ENCODE assay signal across 8 cellular contexts in genomic region chr5:24633705-24634325, GRCh38. TPM values are rescaled to one million over a fixed set of nuclear protein-coding genes. Genes with fewer than 3 reads are reported as not detected.
DNase-seq lines count a peak whose midpoint lies in the region; ATAC-seq and TF ChIP-seq lines count a peak whose summit lies in the region.

No MANE protein-coding gene starts in this region.

- POLR2A ChIA-PET in HEK293T (lab: Yijun Ruan, JAX) = no interaction called here
- POLR2A ChIA-PET in activated CD4-positive, alpha-beta T cell treated with anti-CD3 and anti-CD28 coated beads for 36 hours (lab: Charles Lee) = no interaction called here

- ATAC-seq in right lobe of liver (peak; percentile 67 to 73 (median 70)), GM19467 (IDR thresholded peaks at IDR 0.05; ENCODE audit: unreplicated experiment) (no peak)
- ATAC-seq in activated CD4-positive, alpha-beta T cell treated with anti-CD3 and anti-CD28 coated beads for 36 hours = no peak

- TF ChIP-seq POLR2A in right lobe of liver (IDR thresholded peaks at IDR 0.05) = no peak

- H3K4me1 ChIP-seq in right lobe of liver = no peaks in the 10 kb centered on the region

- peak; percentile 55 to 66 (median 66) for TF ChIP-seq CTCF in right lobe of liver (IDR thresholded peaks at IDR 0.05)

- no peaks in the 10 kb centered on the region for H3K27me3 Mint-ChIP-seq in activated CD4-positive, alpha-beta T cell treated with anti-CD3 and anti-CD28 coated beads for 36 hours

- 1% methylated on average over 4 of the region's 4 CpGs for WGBS in right lobe of liver (ENCODE audit: insufficient coverage, low coverage, low lambda C conversion rate, missing lambda C conversion rate)

- no peak overlapping the region for H3K4me3 Mint-ChIP-seq in activated CD4-positive, alpha-beta T cell treated with anti-CD3 and anti-CD28 coated beads for 36 hours

- intact Hi-C loops in right lobe of liver (cut with DNase I) = no loop called here
- intact Hi-C loops in activated CD4-positive, alpha-beta T cell treated with anti-CD3 and anti-CD28 coated beads for 36 hours (cut with DNase I, micrococcal nuclease) = loop anchor here in 1 of 2 experiments (10.0 kb wide), 1 partner anchor 1851 kb away; no protein-coding TSS in a partner anchor

- no peaks in the 10 kb centered on the region for H3K9me3 ChIP-seq in right lobe of liver

- H3K27ac ChIP-seq in right lobe of liver = no peak overlapping the region

- no peaks in the 10 kb centered on the region for H3K36me3 ChIP-seq in right lobe of liver

- no peaks in the 10 kb centered on the region for H3K27me3 ChIP-seq in right lobe of liver

- no peak overlapping the region for H3K27ac Mint-ChIP-seq in activated CD4-positive, alpha-beta T cell treated with anti-CD3 and anti-CD28 coated beads for 36 hours

- CTCF ChIA-PET in HEK293T (lab: Yijun Ruan, JAX) = no interaction called here
- CTCF ChIA-PET in activated CD4-positive, alpha-beta T cell treated with anti-CD3 and anti-CD28 coated beads for 36 hours (lab: Charles Lee) = no interaction called here

- H3K36me3 Mint-ChIP-seq in activated CD4-positive, alpha-beta T cell treated with anti-CD3 and anti-CD28 coated beads for 36 hours (ENCODE audit: low read depth) = no peaks in the 10 kb centered on the region

- peaks cover 4% of the 10 kb centered on the region for H3K9me3 Mint-ChIP-seq in activated CD4-positive, alpha-beta T cell treated with anti-CD3 and anti-CD28 coated beads for 36 hours (ENCODE audit: low read depth)

- DNase-seq in DMS53 treated with DMSO at 0.1 percent for 48 hours (lab: John Stamatoyannopoulos, UW; ENCODE audit: unreplicated experiment) (peak; percentile 68), HEK293T (ENCODE audit: extremely low spot score) (peak; percentile 13), NCI-H2107 treated with DMSO at 0.1 percent for 48 hours (lab: John Stamatoyannopoulos, UW; ENCODE audit: unreplicated experiment) (peak; percentile 27), astrocyte of the hippocampus (ENCODE audit: low read depth, low spot score) (peak; percentile 63), right lobe of liver (no peak)
- DNase-seq in activated CD4-positive, alpha-beta T cell treated with anti-CD3 and anti-CD28 coated beads for 36 hours = no peak
- DNase-seq in central memory CD4-positive, alpha-beta T cell = no peak

- no peak overlapping the region for H3K4me3 ChIP-seq in right lobe of liver

- H3K4me1 Mint-ChIP-seq in activated CD4-positive, alpha-beta T cell treated with anti-CD3 and anti-CD28 coated beads for 36 hours = no peaks in the 10 kb centered on the region

TF ChIP-seq in HEK293T, 16 proteins besides CTCF, POLR2A, EP300 and RAD21:
- TF ChIP-seq FOXM1 (IDR thresholded peaks at IDR 0.05; ENCODE audit: borderline replicate concordance) (no peak), BHLHE40 (IDR thresholded peaks at IDR 0.05; ENCODE audit: borderline replicate concordance) (no peak), NFRKB (IDR thresholded peaks at IDR 0.05) (no peak), FOXA1 (IDR thresholded peaks at IDR 0.05) (no peak), ARNT (IDR thresholded peaks at IDR 0.05) (no peak), CTBP1 (IDR thresholded peaks at IDR 0.05; ENCODE audit: borderline replicate concordance) (no peak), SUZ12 (IDR thresholded peaks at IDR 0.05) (no peak), SP1 (IDR thresholded peaks at IDR 0.05) (no peak), TARDBP (IDR thresholded peaks at IDR 0.05) (no peak), PKNOX1 (IDR thresholded peaks at IDR 0.05) (no peak), L3MBTL2 (conservative IDR thresholded peaks at IDR 0.05) (no peak), ZNF384 (IDR thresholded peaks at IDR 0.05) (no peak), ELF4 (IDR thresholded peaks at IDR 0.05) (no peak), LEF1 (IDR thresholded peaks at IDR 0.05; ENCODE audit: borderline replicate concordance) (no peak), FOXK2 (IDR thresholded peaks at IDR 0.05) (no peak), HDGF (IDR thresholded peaks at IDR 0.05; ENCODE audit: borderline replicate concordance) (no peak)
TF ChIP-seq in HEK293T: peak in this region for 0.

RNA-seq across cellular contexts. Expression of gene CDH10, which starts 11.0 kb away (rescaled TPM):
- total RNA-seq in right lobe of liver = not detected
- total RNA-seq in activated CD4-positive, alpha-beta T cell treated with anti-CD3 and anti-CD28 coated beads for 36 hours = not detected

Comparison
In these comparisons a context has a peak if more than half of its experiments do, and no peak if none do; other contexts are left out.
1. DNase-seq: peak in DMS53 treated with DMSO at 0.1 percent for 48 hours (single experiment), HEK293T (single experiment), NCI-H2107 treated with DMSO at 0.1 percent for 48 hours (single experiment) and astrocyte of the hippocampus (single experiment); none in right lobe of liver (0 of 3), activated CD4-positive, alpha-beta T cell treated with anti-CD3 and anti-CD28 coated beads for 36 hours (single experiment) and central memory CD4-positive, alpha-beta T cell (single experiment).
2. ATAC-seq: peak in right lobe of liver (4 of 4); none in GM19467 (single experiment) and activated CD4-positive, alpha-beta T cell treated with anti-CD3 and anti-CD28 coated beads for 36 hours (single experiment).